Comparison of ENCODE assay signal across 8 cellular contexts in the genomic region with DNA sequence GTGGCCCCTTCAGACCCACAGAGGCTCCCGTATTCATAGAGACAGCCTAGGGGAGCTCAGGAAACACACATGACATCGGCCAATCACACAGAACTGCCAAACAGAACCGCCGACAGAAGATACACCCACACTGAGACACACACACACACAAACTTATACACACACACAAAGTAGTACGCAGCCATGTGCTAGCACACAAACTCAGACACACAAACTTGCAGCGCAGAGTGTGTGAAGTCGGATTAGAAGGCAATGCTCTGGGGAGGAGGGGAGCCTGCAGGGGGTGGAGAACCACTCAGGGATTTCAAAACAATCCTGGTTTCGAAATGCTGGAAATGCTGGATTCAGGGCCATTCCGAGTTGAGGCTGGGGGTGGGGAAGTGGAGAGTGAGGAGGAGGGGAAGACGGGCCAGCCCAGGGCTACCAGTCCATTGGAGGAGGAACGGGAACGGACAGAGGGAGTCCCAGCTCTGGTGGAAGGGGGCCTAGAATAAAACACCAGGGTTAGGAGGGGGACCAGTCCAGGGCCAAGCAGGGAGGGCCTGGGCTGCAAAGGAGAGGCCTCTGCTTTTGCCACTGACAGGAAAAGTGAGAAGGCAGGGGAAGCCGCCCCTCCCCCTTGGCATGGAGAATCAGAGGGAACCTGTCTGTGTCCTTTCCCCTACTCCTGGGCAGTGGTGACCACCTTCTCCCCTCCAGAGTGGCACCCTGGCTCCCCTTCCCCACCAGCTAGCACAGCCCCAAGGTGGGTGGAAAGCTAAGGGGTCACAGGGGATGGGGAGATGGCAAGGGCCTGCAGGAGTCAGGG. TPM values are rescaled to one million over a fixed set of nuclear protein-coding genes. Genes with fewer than 3 reads are reported as not detected.
DNase-seq lines count a peak whose midpoint lies in the region; ATAC-seq and TF ChIP-seq lines count a peak whose summit lies in the region.

No MANE protein-coding gene starts in this region.

- no peaks in the 10 kb centered on the region for H3K9me3 ChIP-seq in fibroblast of lung (ENCODE audit: control insufficient read depth, insufficient read depth, low read depth, low read length)
- no peaks in the 10 kb centered on the region for H3K9me3 ChIP-seq in neural cell (ENCODE audit: low read length)

- H3K4me2 ChIP-seq in fibroblast of lung (ENCODE audit: extremely low read depth, insufficient read depth, low read length) (peak overlapping the region; percentile 96), neural cell (ENCODE audit: low read length) (peak overlapping the region; percentile 95)

- H4K20me1 ChIP-seq in fibroblast of lung (ENCODE audit: control insufficient read depth, extremely low read depth, insufficient read depth, low read length) (no peaks in the 10 kb centered on the region), neural cell (ENCODE audit: insufficient read depth) (peaks cover 46% of the 10 kb centered on the region)

- H3K4me3 ChIP-seq in fibroblast of lung (replicated peaks in 1 of 4; ENCODE audit: control extremely low read depth in 1 of 4, insufficient read depth in 1 of 4, low read depth in 3 of 4, low read length in 4 of 4) = peak overlapping the region; percentile 89 to 99 (median 94)
- peak overlapping the region; percentile 100 for H3K4me3 ChIP-seq in neural cell (ENCODE audit: low read length)

- ATAC-seq in GM18520 (IDR thresholded peaks at IDR 0.05; ENCODE audit: unreplicated experiment) (no peak), HG03108 (IDR thresholded peaks at IDR 0.05; ENCODE audit: unreplicated experiment) (no peak), GM18861 (IDR thresholded peaks at IDR 0.05; ENCODE audit: unreplicated experiment) (no peak)

- DNase-seq in HCEC 1CT (peak; percentile 85), fibroblast of lung (ENCODE audit: low read depth in 2 of 2) (peak; percentile 72 to 97), OCI-M1 (lab: John Stamatoyannopoulos, UW) (no peak)

- no peaks in the 10 kb centered on the region for H3K9me2 ChIP-seq in neural cell (ENCODE audit: insufficient read depth, low read length)

- TF ChIP-seq CTCF in VCaP (conservative IDR thresholded peaks at IDR 0.05) (no peak), fibroblast of lung (conservative IDR thresholded peaks at IDR 0.05 in 1 of 2, IDR thresholded peaks at IDR 0.05 in 1 of 2; ENCODE audit: low read depth in 1 of 2, low read length in 2 of 2) (no peak), neural cell (IDR thresholded peaks at IDR 0.05; ENCODE audit: poor library complexity, severe bottlenecking) (no peak)

- peaks cover 36% of the 10 kb centered on the region for H3K4me1 ChIP-seq in fibroblast of lung (ENCODE audit: control insufficient read depth, extremely low read depth, insufficient read depth, low read length)

- no peak for TF ChIP-seq EP300 in neural cell (conservative IDR thresholded peaks at IDR 0.05; ENCODE audit: poor library complexity, severe bottlenecking)

- H3K9ac ChIP-seq in fibroblast of lung (ENCODE audit: insufficient read depth, low read length) = peak overlapping the region; percentile 46
- H3K9ac ChIP-seq in neural cell (ENCODE audit: low read length) = peak overlapping the region; percentile 96

- H3K27me3 ChIP-seq in fibroblast of lung (ENCODE audit: control insufficient read depth, insufficient read depth, low read length) (no peaks in the 10 kb centered on the region), neural cell (ENCODE audit: insufficient read depth, low read depth, low read length) (no peaks in the 10 kb centered on the region)

- no peak for TF ChIP-seq RAD21 in neural cell (conservative IDR thresholded peaks at IDR 0.05)

- H3K36me3 ChIP-seq in fibroblast of lung (ENCODE audit: control insufficient read depth, insufficient read depth, low read length) (no peaks in the 10 kb centered on the region), neural cell (ENCODE audit: insufficient read depth, low read length) (no peaks in the 10 kb centered on the region)

- H2AFZ ChIP-seq in fibroblast of lung (ENCODE audit: low read length) (no peak overlapping the region), neural cell (ENCODE audit: low read depth, low read length) (no peak overlapping the region)

- peaks cover 74% of the 10 kb centered on the region for H3K79me2 ChIP-seq in fibroblast of lung (ENCODE audit: control insufficient read depth, insufficient read depth, low read length)
- H3K79me2 ChIP-seq in neural cell (replicated peaks; ENCODE audit: insufficient read depth, low read length) = peaks cover 70% of the 10 kb centered on the region

- H3K27ac ChIP-seq in VCaP (peak overlapping the region; percentile 97), fibroblast of lung (ENCODE audit: insufficient read depth, low read length) (peak overlapping the region; percentile 99), neural cell (ENCODE audit: low read length) (no peak overlapping the region)

- H3F3A ChIP-seq in neural cell (ENCODE audit: insufficient read depth, low read length, poor library complexity, severe bottlenecking) = no peaks in the 10 kb centered on the region

TF ChIP-seq in neural cell, 6 proteins besides CTCF, POLR2A, EP300 and RAD21:
- TF ChIP-seq MXI1 (conservative IDR thresholded peaks at IDR 0.05; ENCODE audit: poor library complexity, severe bottlenecking) (no peak), SMC3 (conservative IDR thresholded peaks at IDR 0.05; ENCODE audit: poor library complexity) (no peak), TAF1 (IDR thresholded peaks at IDR 0.05; ENCODE audit: low read depth) (no peak), POLR2AphosphoS5 (IDR thresholded peaks at IDR 0.05) (no peak), EZH2 (IDR thresholded peaks at IDR 0.05; ENCODE audit: borderline replicate concordance, insufficient read depth, low read length, poor library complexity, severe bottlenecking) (no peak)
- TF ChIP-seq, protein P1, sequence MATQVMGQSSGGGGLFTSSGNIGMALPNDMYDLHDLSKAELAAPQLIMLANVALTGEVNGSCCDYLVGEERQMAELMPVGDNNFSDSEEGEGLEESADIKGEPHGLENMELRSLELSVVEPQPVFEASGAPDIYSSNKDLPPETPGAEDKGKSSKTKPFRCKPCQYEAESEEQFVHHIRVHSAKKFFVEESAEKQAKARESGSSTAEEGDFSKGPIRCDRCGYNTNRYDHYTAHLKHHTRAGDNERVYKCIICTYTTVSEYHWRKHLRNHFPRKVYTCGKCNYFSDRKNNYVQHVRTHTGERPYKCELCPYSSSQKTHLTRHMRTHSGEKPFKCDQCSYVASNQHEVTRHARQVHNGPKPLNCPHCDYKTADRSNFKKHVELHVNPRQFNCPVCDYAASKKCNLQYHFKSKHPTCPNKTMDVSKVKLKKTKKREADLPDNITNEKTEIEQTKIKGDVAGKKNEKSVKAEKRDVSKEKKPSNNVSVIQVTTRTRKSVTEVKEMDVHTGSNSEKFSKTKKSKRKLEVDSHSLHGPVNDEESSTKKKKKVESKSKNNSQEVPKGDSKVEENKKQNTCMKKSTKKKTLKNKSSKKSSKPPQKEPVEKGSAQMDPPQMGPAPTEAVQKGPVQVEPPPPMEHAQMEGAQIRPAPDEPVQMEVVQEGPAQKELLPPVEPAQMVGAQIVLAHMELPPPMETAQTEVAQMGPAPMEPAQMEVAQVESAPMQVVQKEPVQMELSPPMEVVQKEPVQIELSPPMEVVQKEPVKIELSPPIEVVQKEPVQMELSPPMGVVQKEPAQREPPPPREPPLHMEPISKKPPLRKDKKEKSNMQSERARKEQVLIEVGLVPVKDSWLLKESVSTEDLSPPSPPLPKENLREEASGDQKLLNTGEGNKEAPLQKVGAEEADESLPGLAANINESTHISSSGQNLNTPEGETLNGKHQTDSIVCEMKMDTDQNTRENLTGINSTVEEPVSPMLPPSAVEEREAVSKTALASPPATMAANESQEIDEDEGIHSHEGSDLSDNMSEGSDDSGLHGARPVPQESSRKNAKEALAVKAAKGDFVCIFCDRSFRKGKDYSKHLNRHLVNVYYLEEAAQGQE (IDR thresholded peaks at IDR 0.05; ENCODE audit: borderline replicate concordance) = no peak

RNA-seq across cellular contexts. Expression of a gene that starts 4.4 kb away (rescaled TPM):
- total RNA-seq in fibroblast of lung = 11.0 and 23.1 TPM in 2 replicates
- polyA plus RNA-seq in fibroblast of lung = 7.0 and 11.5 TPM in 2 replicates
- polyA plus RNA-seq in fibroblast of lung (2012) = 33.6 and 51.9 TPM in 2 replicates
- polyA minus RNA-seq in fibroblast of lung (ENCODE audit: low replicate concordance) = 38.0 and 48.2 TPM in 2 replicates
- 1.1 and 1.5 TPM in 2 replicates for polyA plus RNA-seq in neural cell
- 10.5 and 16.6 TPM in 2 replicates for polyA minus RNA-seq in neural cell

RNA-seq across cellular contexts. Expression of a gene that starts 34.8 kb away (rescaled TPM):
- total RNA-seq in fibroblast of lung = not detected in 2 replicates
- not detected in 2 replicates for polyA plus RNA-seq in fibroblast of lung
- polyA plus RNA-seq in fibroblast of lung (2012) = 0.13 and 0.14 TPM in 2 replicates
- 0.35 TPM in 1 of 2 replicates, not detected in the other for polyA minus RNA-seq in fibroblast of lung (ENCODE audit: low replicate concordance)
- polyA plus RNA-seq in neural cell = 0.38 TPM in 1 of 2 replicates, not detected in the other
- polyA minus RNA-seq in neural cell = not detected in 2 replicates

RNA-seq across cellular contexts. Expression of a gene that starts 37.6 kb away (rescaled TPM):
- not detected in 2 replicates for total RNA-seq in fibroblast of lung
- polyA plus RNA-seq in fibroblast of lung = not detected in 2 replicates
- polyA plus RNA-seq in fibroblast of lung (2012) = not detected in 2 replicates
- not detected in 2 replicates for polyA minus RNA-seq in fibroblast of lung (ENCODE audit: low replicate concordance)
- not detected in 2 replicates for polyA plus RNA-seq in neural cell
- not detected in 2 replicates for polyA minus RNA-seq in neural cell

RNA-seq across cellular contexts. Expression of a gene that starts 50.2 kb away (rescaled TPM):
- not detected in 2 replicates for total RNA-seq in fibroblast of lung
- polyA plus RNA-seq in fibroblast of lung (not detected in 2 replicates), neural cell (not detected in 2 replicates)
- not detected in 2 replicates for polyA plus RNA-seq in fibroblast of lung (2012)
- polyA minus RNA-seq in fibroblast of lung (ENCODE audit: low replicate concordance) (not detected in 2 replicates), neural cell (not detected in 2 replicates)
